In genomic region chr20:59780494-59781185, GRCh38 we compare ENCODE assay signal across 18 cellular contexts.
"Had no signal": no experiment of that assay in that cellular context is flagged by ENCODE, and none has a peak within 500 bp of the region (broad histone marks: within the 10 kb centered on the region; RNA-seq: fewer than 3 reads in every experiment).

No MANE protein-coding gene starts in this region.

- DNase-seq: activated CD4-positive, alpha-beta T cell treated with anti-CD3 and anti-CD28 coated beads, Interleukin-2, amount 50 U/mL, for 1 hour; activated naive CD4-positive, alpha-beta T cell; activated naive CD8-positive, alpha-beta T cell treated with anti-CD3 and anti-CD28 coated beads for 36 hours; activated T-cell treated with anti-CD3 and anti-CD28 coated beads for 4 hours; amniotic stem cell; endodermal cell; foreskin melanocyte; glutamatergic neuron; hippocampal formation; kidney; left lung; stimulated activated CD4-positive, alpha-beta T cell treated with anti-CD3 and anti-CD28 coated beads, Interleukin-15, amount 100 ng/mL, for 24 hours; stimulated activated CD4-positive, alpha-beta T cell treated with anti-CD3 and anti-CD28 coated beads, Interleukin-2, amount 100 ng/mL, for 48 hours; trophoblast cell had no signal

- ATAC-seq: left lung had no signal

- H3K4me3 ChIP-seq: cardiac muscle cell, dorsolateral prefrontal cortex, left lung, skin epidermis, suprapubic skin had no signal

- H3K27me3 ChIP-seq: cardiac muscle cell, dorsolateral prefrontal cortex, suprapubic skin had no signal

- H3K36me3 ChIP-seq: cardiac muscle cell, left lung, suprapubic skin had no signal

- H3K9me3 ChIP-seq: left lung, suprapubic skin had no signal

- H3K27ac ChIP-seq: cardiac muscle cell, dorsolateral prefrontal cortex, left lung, skin epidermis, suprapubic skin had no signal
